In genomic region chr7:46633816-46634215, GRCh38 we compare ENCODE assay signal across 23 cellular contexts.
"Had no signal": no experiment of that assay in that cellular context is flagged by ENCODE, and none has a peak within 500 bp of the region (broad histone marks: within the 10 kb centered on the region; RNA-seq: fewer than 3 reads in every experiment).

No MANE protein-coding gene starts in this region.

- H3K4me1 Mint-ChIP-seq: activated CD4-positive, alpha-beta T cell treated with anti-CD3 and anti-CD28 coated beads for 36 hours; activated CD8-positive, alpha-beta memory T cell treated with anti-CD3 and anti-CD28 coated beads, Interleukin-2, amount 10 ng/mL, durations not matched to agents 7 days and 5 days; activated naive CD4-positive, alpha-beta T cell treated with anti-CD3 and anti-CD28 coated beads, Interleukin-2, amount 50 U/mL, for 24 hours; activated naive CD8-positive, alpha-beta T cell treated with anti-CD3 and anti-CD28 coated beads, Interleukin-2, amount 50 U/mL, for 24 hours; naive B cell had no signal

- H3K4me3 ChIP-seq: cardiac muscle cell, colonic mucosa, heart right ventricle, left ventricle myocardium inferior, right lobe of liver, testis, transverse colon had no signal

- H3K9me3 Mint-ChIP-seq: activated naive CD4-positive, alpha-beta T cell treated with anti-CD3 and anti-CD28 coated beads, Interleukin-2, amount 50 U/mL, for 24 hours; activated naive CD8-positive, alpha-beta T cell treated with anti-CD3 and anti-CD28 coated beads, Interleukin-2, amount 50 U/mL, for 24 hours had no signal

- H3K27ac ChIP-seq: cardiac muscle cell, colonic mucosa, heart right ventricle, left ventricle myocardium inferior, neutrophil, right lobe of liver, testis, transverse colon had no signal

- H3K4me3 Mint-ChIP-seq: activated CD4-positive, alpha-beta T cell treated with anti-CD3 and anti-CD28 coated beads for 36 hours; activated CD8-positive, alpha-beta memory T cell treated with anti-CD3 and anti-CD28 coated beads, Interleukin-2, amount 10 ng/mL, durations not matched to agents 7 days and 5 days; activated CD8-positive, alpha-beta T cell treated with anti-CD3 and anti-CD28 coated beads, Interleukin-2, amount 10 ng/mL, durations not matched to agents 7 days and 5 days; activated naive CD4-positive, alpha-beta T cell treated with anti-CD3 and anti-CD28 coated beads, Interleukin-2, amount 50 U/mL, for 24 hours; activated naive CD8-positive, alpha-beta T cell treated with anti-CD3 and anti-CD28 coated beads, Interleukin-2, amount 50 U/mL, for 24 hours; naive B cell; nephron progenitor cell had no signal

- H3K36me3 ChIP-seq: cardiac muscle cell, colonic mucosa, heart right ventricle, left ventricle myocardium inferior, neutrophil, right lobe of liver, transverse colon had no signal

- H3K27me3 ChIP-seq: cardiac muscle cell, colonic mucosa, heart right ventricle, neutrophil, right lobe of liver, testis, transverse colon had no signal

- H3K27me3 Mint-ChIP-seq: activated CD4-positive, alpha-beta T cell treated with anti-CD3 and anti-CD28 coated beads for 36 hours; activated CD8-positive, alpha-beta memory T cell treated with anti-CD3 and anti-CD28 coated beads, Interleukin-2, amount 10 ng/mL, durations not matched to agents 7 days and 5 days; activated naive CD4-positive, alpha-beta T cell treated with anti-CD3 and anti-CD28 coated beads, Interleukin-2, amount 50 U/mL, for 24 hours; activated naive CD8-positive, alpha-beta T cell treated with anti-CD3 and anti-CD28 coated beads, Interleukin-2, amount 50 U/mL, for 24 hours; naive B cell had no signal

- DNase-seq: activated CD4-positive, alpha-beta T cell treated with anti-CD3 and anti-CD28 coated beads for 36 hours; activated CD4-positive, CD25-positive, alpha-beta regulatory T cell; activated CD8-positive, alpha-beta memory T cell treated with anti-CD3 and anti-CD28 coated beads, Interleukin-2, amount 10 ng/mL, durations not matched to agents 7 days and 5 days; activated CD8-positive, alpha-beta T cell treated with anti-CD3 and anti-CD28 coated beads, Interleukin-2, amount 10 ng/mL, durations not matched to agents 7 days and 5 days; activated naive CD8-positive, alpha-beta T cell treated with anti-CD3 and anti-CD28 coated beads, Interleukin-2, amount 50 U/mL, for 24 hours; activated T-cell treated with anti-CD3 and anti-CD28 coated beads, Interleukin-2, amount 50 U/mL, for 48 hours; cerebellar nuclear complex; colonic mucosa; effector CD8-positive, alpha-beta T cell; foreskin melanocyte; heart right ventricle; left ventricle myocardium inferior; naive B cell; nephron progenitor cell; right lobe of liver; stimulated activated CD4-positive, alpha-beta T cell treated with anti-CD3 and anti-CD28 coated beads, Interleukin-4, amount 100 ng/mL, for 1 hour; stimulated activated naive CD8-positive, alpha-beta T cell treated with anti-CD3 and anti-CD28 coated beads, Interleukin-15, Interleukin-2, amounts not matched to agents 100 U/mL and 50 U/mL, for 24 hours; testis; transverse colon had no signal

- H3K9me3 ChIP-seq: colonic mucosa, heart right ventricle, left ventricle myocardium inferior, neutrophil, right lobe of liver, testis, transverse colon had no signal

- H3K36me3 Mint-ChIP-seq: activated CD8-positive, alpha-beta memory T cell treated with anti-CD3 and anti-CD28 coated beads, Interleukin-2, amount 10 ng/mL, durations not matched to agents 7 days and 5 days; activated naive CD4-positive, alpha-beta T cell treated with anti-CD3 and anti-CD28 coated beads, Interleukin-2, amount 50 U/mL, for 24 hours; naive B cell had no signal

- H3K4me1 ChIP-seq: colonic mucosa, heart right ventricle, left ventricle myocardium inferior, right lobe of liver, testis, transverse colon had no signal

- H3K27ac Mint-ChIP-seq: activated CD4-positive, alpha-beta T cell treated with anti-CD3 and anti-CD28 coated beads for 36 hours; activated CD8-positive, alpha-beta memory T cell treated with anti-CD3 and anti-CD28 coated beads, Interleukin-2, amount 10 ng/mL, durations not matched to agents 7 days and 5 days; activated CD8-positive, alpha-beta T cell treated with anti-CD3 and anti-CD28 coated beads, Interleukin-2, amount 10 ng/mL, durations not matched to agents 7 days and 5 days; activated naive CD4-positive, alpha-beta T cell treated with anti-CD3 and anti-CD28 coated beads, Interleukin-2, amount 50 U/mL, for 24 hours; activated naive CD8-positive, alpha-beta T cell treated with anti-CD3 and anti-CD28 coated beads, Interleukin-2, amount 50 U/mL, for 24 hours; activated T-helper 2 cell treated with anti-CD3 and anti-CD28 coated beads, Interferon-gamma antibody, Interleukin-2, Interleukin-4, amounts not matched to agents 10 μg/mL and 5 μg/mL and 100 μg/mL, durations not matched to agents 14 hours and 24 hours and 36 hours; nephron progenitor cell had no signal
